In genomic region chr7:876077-876971, GRCh38 we compare ENCODE assay signal across 8 cellular contexts. TPM values are rescaled to one million over a fixed set of nuclear protein-coding genes. Genes with fewer than 3 reads are reported as not detected.
DNase-seq lines count a peak whose midpoint lies in the region; ATAC-seq and TF ChIP-seq lines count a peak whose summit lies in the region.

GET4 (plus strand) TSS chr7:876554; CDS start chr7:876646, 92 bp downstream.

- TF ChIP-seq EP300 in esophagus muscularis mucosa (IDR thresholded peaks at IDR 0.05) = no peak

- peaks cover 33% of the 10 kb centered on the region for H3K4me1 Mint-ChIP-seq in activated T-cell treated with anti-CD3 and anti-CD28 coated beads, Interleukin-2, amount 50 U/mL, for 4 hours (ENCODE audit: low read depth)

- no peak within 1 kb of the TSS for H2BK15ac ChIP-seq in IMR-90 (ENCODE audit: low read depth, low read length)

- H3K9ac ChIP-seq in IMR-90 (ENCODE audit: low read depth, low read length) = peak within 1 kb of the TSS; percentile 93

- DNase-seq in DMS114 treated with DMSO at 0.1 percent for 48 hours (lab: John Stamatoyannopoulos, UW; ENCODE audit: unreplicated experiment) (peak; percentile 54), IMR-90 (peak; percentile 93), esophagus muscularis mucosa (ENCODE audit: extremely low spot score) (peak; percentile 98), myocyte (ENCODE audit: low read depth) (peak; percentile 95)
- peak; percentile 96 for DNase-seq in activated T-cell treated with anti-CD3 and anti-CD28 coated beads, Interleukin-2, amount 50 U/mL, for 4 hours
- peak; percentile 93 for DNase-seq in stimulated activated CD8-positive, alpha-beta memory T cell treated with anti-CD3 and anti-CD28 coated beads, Interleukin-7, amount 100 ng/mL, for 48 hours (ENCODE audit: extremely low read depth in 1 of 2, low read depth in 1 of 2)

- H4K5ac ChIP-seq in IMR-90 (ENCODE audit: low read depth, low read length) = peak within 1 kb of the TSS; percentile 31; the same call in 1 of the 2 replicates

- peak within 1 kb of the TSS; percentile 78; the same call in 1 of the 2 replicates for H3K14ac ChIP-seq in IMR-90 (replicated peaks; ENCODE audit: low read depth, low read length)

- H3K4ac ChIP-seq in IMR-90 (ENCODE audit: low read depth, low read length) = peak within 1 kb of the TSS; percentile 76

- TF ChIP-seq RAD21 in IMR-90 (IDR thresholded peaks at IDR 0.05; ENCODE audit: low read length) = no peak

- H4K20me1 ChIP-seq in IMR-90 (ENCODE audit: insufficient read depth, low read length) = peaks cover 24% of the 10 kb centered on the region

- H3K79me1 ChIP-seq in IMR-90 (ENCODE audit: low read depth in 1 of 2, low read length in 2 of 2) = peaks cover 4 to 52% of the 10 kb centered on the region in 2 experiments

- peak; percentile 77 for TF ChIP-seq POLR2A in IMR-90 (IDR thresholded peaks at IDR 0.05; ENCODE audit: low read depth, low read length)
- TF ChIP-seq POLR2A in esophagus muscularis mucosa (IDR thresholded peaks at IDR 0.05; ENCODE audit: low read depth) = peak; percentile 62

- no peaks in the 10 kb centered on the region for H3K9me3 ChIP-seq in IMR-90 (ENCODE audit: control insufficient read depth, insufficient read depth, low read length)
- no peaks in the 10 kb centered on the region for H3K9me3 ChIP-seq in esophagus muscularis mucosa

- in situ Hi-C loops in IMR-90 (cut with MboI; ENCODE audit: low sequenced_read_pairs) = loop anchor here (10.0 kb wide), 1 partner anchor 342 kb away; no protein-coding TSS in a partner anchor

- no peak within 1 kb of the TSS for H3K56ac ChIP-seq in IMR-90 (ENCODE audit: extremely low read depth, insufficient read depth, low read length)

- no peak within 1 kb of the TSS for H3K18ac ChIP-seq in IMR-90 (ENCODE audit: low read depth, low read length)

- no peak within 1 kb of the TSS; the same call in 1 of the 2 replicates for H4K91ac ChIP-seq in IMR-90 (ENCODE audit: insufficient read depth, low read depth, low read length)

- POLR2A ChIA-PET in IMR-90 (lab: Charles Lee; ENCODE audit: unreplicated experiment) = no interaction called here

- dilution Hi-C loops in IMR-90 (cut with HindIII; ENCODE audit: low sequenced_read_pairs, unreplicated experiment) = no loop called here

- H2AK9ac ChIP-seq in IMR-90 (replicated peaks; ENCODE audit: low read depth, low read length, poor library complexity) = peak within 1 kb of the TSS; percentile 84

- no TSS peak for BruUV-seq in IMR-90 (replicated peaks; lab: Mats Ljungman, UMichigan)

- peak; percentile 58 for ATAC-seq in GM21526 (IDR thresholded peaks at IDR 0.05; ENCODE audit: low FRiP score, unreplicated experiment)
- ATAC-seq in IMR-90 (ENCODE audit: low read depth) = peak; percentile 94
- peak; percentile 82 to 84 for ATAC-seq in activated T-cell treated with anti-CD3 and anti-CD28 coated beads, Interleukin-2, amount 50 U/mL, for 4 hours

- peak within 1 kb of the TSS; percentile 77 for H2AK5ac ChIP-seq in IMR-90 (ENCODE audit: low read depth, low read length)

- peak within 1 kb of the TSS; percentile 68 for H2BK5ac ChIP-seq in IMR-90 (ENCODE audit: low read depth, low read length, poor library complexity, severe bottlenecking)

- H3K36me3 Mint-ChIP-seq in activated T-cell treated with anti-CD3 and anti-CD28 coated beads, Interleukin-2, amount 50 U/mL, for 4 hours (ENCODE audit: insufficient read depth) = peaks cover 15% of the 10 kb centered on the region

- WGBS in IMR-90 (ENCODE audit: extremely low coverage in 2 of 2, insufficient read length in 1 of 2), 2 experiments = 3% methylated on average over 107 of the region's 129 CpGs; no CpG with 5 or more reads in 1 of the 2 experiments
- WGBS in esophagus muscularis mucosa = 0% methylated on average over 9 of the region's 129 CpGs

- H3K9me1 ChIP-seq in IMR-90 (ENCODE audit: insufficient read depth, low read length) = peaks cover 9% of the 10 kb centered on the region

- peak within 1 kb of the TSS; percentile 100 for H2AFZ ChIP-seq in IMR-90 (replicated peaks; ENCODE audit: low read length, poor library complexity)

- H3K27ac ChIP-seq in IMR-90 (ENCODE audit: insufficient read depth, low read length) = peak within 1 kb of the TSS; percentile 84
- peak within 1 kb of the TSS; percentile 85 to 94 (median 92) for H3K27ac ChIP-seq in esophagus muscularis mucosa (replicated peaks in 1 of 4)

- H3K9me3 Mint-ChIP-seq in activated T-cell treated with anti-CD3 and anti-CD28 coated beads, Interleukin-2, amount 50 U/mL, for 4 hours = no peaks in the 10 kb centered on the region

- no peak within 1 kb of the TSS for H2BK120ac ChIP-seq in IMR-90 (ENCODE audit: low read depth, low read length)

- CTCF ChIA-PET in IMR-90 (lab: Yijun Ruan, JAX) = no interaction called here

- H3K4me3 ChIP-seq in IMR-90 (ENCODE audit: insufficient read depth, low read depth, low read length) (peak within 1 kb of the TSS; percentile 93), esophagus muscularis mucosa (peak within 1 kb of the TSS; percentile 84 to 97 (median 88))

- H3K4me2 ChIP-seq in IMR-90 (ENCODE audit: low read depth, low read length) = peak within 1 kb of the TSS; percentile 84

- peak within 1 kb of the TSS; percentile 83 to 95 for H4K8ac ChIP-seq in IMR-90 (ENCODE audit: low read depth in 2 of 2, low read length in 2 of 2)

- intact Hi-C loops in IMR-90 (cut with micrococcal nuclease) (loop anchor here (10.0 kb wide), 1 partner anchor 362 kb away; the partner anchor contains the start of gene PDGFA), esophagus muscularis mucosa (cut with DNase I) (no loop called here)

- H3K27me3 ChIP-seq in IMR-90 (ENCODE audit: control insufficient read depth, insufficient read depth, low read length) = no peaks in the 10 kb centered on the region
- no peaks in the 10 kb centered on the region for H3K27me3 ChIP-seq in esophagus muscularis mucosa

- H3K4me1 ChIP-seq in IMR-90 (ENCODE audit: control insufficient read depth, insufficient read depth, low read length) = peaks cover 5% of the 10 kb centered on the region
- H3K4me1 ChIP-seq in esophagus muscularis mucosa = peaks cover 61 to 88% (median 76%) of the 10 kb centered on the region in 4 donors

- H2BK20ac ChIP-seq in IMR-90 (ENCODE audit: low read depth, low read length) = no peak within 1 kb of the TSS

- H3K36me3 ChIP-seq in IMR-90 (ENCODE audit: control insufficient read depth, insufficient read depth, low read length) (peaks cover 23% of the 10 kb centered on the region), esophagus muscularis mucosa (peaks cover 9 to 48% (median 24%) of the 10 kb centered on the region in 4 donors)

- 0 out of 2 replicates have a peak within 1 kb of the TSS, but pooled peaks have one; percentile 33 for H3K23ac ChIP-seq in IMR-90 (ENCODE audit: low read depth, low read length)

- no peaks in the 10 kb centered on the region for H3K27me3 Mint-ChIP-seq in activated T-cell treated with anti-CD3 and anti-CD28 coated beads, Interleukin-2, amount 50 U/mL, for 4 hours (ENCODE audit: low read depth)

- H3K4me3 Mint-ChIP-seq in activated T-cell treated with anti-CD3 and anti-CD28 coated beads, Interleukin-2, amount 50 U/mL, for 4 hours = peak within 1 kb of the TSS; percentile 90

- TF ChIP-seq CTCF in IMR-90 (conservative IDR thresholded peaks at IDR 0.05; ENCODE audit: low read depth, low read length) (0 out of 2 replicates have a peak, but pooled peaks have one; percentile 3), esophagus muscularis mucosa (IDR thresholded peaks at IDR 0.05) (peak; percentile 7 to 32 (median 9))

TF ChIP-seq in IMR-90, 13 proteins besides CTCF, POLR2A, EP300 and RAD21 (continues in another document):
- TF ChIP-seq ELK1 (IDR thresholded peaks at IDR 0.05; ENCODE audit: borderline replicate concordance, low read depth, low read length) (no peak), RFX5 (IDR thresholded peaks at IDR 0.05; ENCODE audit: low read depth, low read length) (no peak), CEBPB (IDR thresholded peaks at IDR 0.05; ENCODE audit: low read depth, low read length) (peak; percentile 23; the same call in 1 of the 2 replicates), FOS (IDR thresholded peaks at IDR 0.05; ENCODE audit: low read depth, low read length) (peak; percentile 100), BHLHE40 (IDR thresholded peaks at IDR 0.05; ENCODE audit: low read depth, low read length) (peak; percentile 99)

TF ChIP-seq in PFSK-1, 5 proteins besides CTCF, POLR2A, EP300 and RAD21 (continues in another document):
- peak; percentile 61 for TF ChIP-seq POLR2AphosphoS5 (IDR thresholded peaks at IDR 0.05; ENCODE audit: low read depth, low read length)
- TF ChIP-seq TAF1 (IDR thresholded peaks at IDR 0.05; ENCODE audit: borderline replicate concordance, insufficient read depth, low read length) = peak; percentile 63; the same call in 1 of the 2 replicates
- TF ChIP-seq SIN3A (IDR thresholded peaks at IDR 0.05; ENCODE audit: borderline replicate concordance, insufficient read depth, low read length) = 0 out of 2 replicates have a peak, but pooled peaks have one; percentile 65
- peak; percentile 97 for TF ChIP-seq FOXP2 (optimal IDR thresholded peaks at IDR 0.05; ENCODE audit: borderline replicate concordance, extremely low read depth, extremely low read length, insufficient read depth)

RNA-seq across cellular contexts. Expression of gene GET4, which starts in this region (rescaled TPM):
- 10.6 and 11.3 TPM in 2 replicates for total RNA-seq in IMR-90 (2012; rRNA removed)
- polyA plus RNA-seq in IMR-90 (2012; rRNA removed) = 30.9 and 37.2 TPM in 2 replicates
- 25.9 and 35.9 TPM in 2 replicates for polyA plus RNA-seq in IMR-90 (2012; cell fraction: cytosol; rRNA removed)
- 104 and 238 TPM in 2 replicates for polyA plus RNA-seq in IMR-90 (2012; cell fraction: nucleus; rRNA removed; ENCODE audit: low replicate concordance)
- polyA plus RNA-seq in PFSK-1 (2012; ENCODE audit: insufficient read length, low read depth) = 132 TPM
- 10 to 100 TPM; 47.9 to 55.3 (median 52.1) TPM for total RNA-seq in activated T-cell treated with anti-CD3 and anti-CD28 coated beads, Interleukin-2, amount 50 U/mL, for 4 hours
- total RNA-seq in esophagus muscularis mucosa = 10 to 100 TPM; 24.7 to 41.3 (median 35.2) TPM
- 47.6 and 57.2 TPM in 2 replicates for total RNA-seq in myocyte
- polyA plus RNA-seq in myocyte (2012) = 48.5 TPM

Comparison
In these comparisons a context has a peak if more than half of its experiments do, and no peak if none do; other contexts are left out.
1. Peak in every context shown above with its lines: DNase-seq, ATAC-seq, H3K4me3 ChIP-seq and H3K27ac ChIP-seq.